23 cellular contexts compared by ENCODE assay signal in the genomic region with DNA sequence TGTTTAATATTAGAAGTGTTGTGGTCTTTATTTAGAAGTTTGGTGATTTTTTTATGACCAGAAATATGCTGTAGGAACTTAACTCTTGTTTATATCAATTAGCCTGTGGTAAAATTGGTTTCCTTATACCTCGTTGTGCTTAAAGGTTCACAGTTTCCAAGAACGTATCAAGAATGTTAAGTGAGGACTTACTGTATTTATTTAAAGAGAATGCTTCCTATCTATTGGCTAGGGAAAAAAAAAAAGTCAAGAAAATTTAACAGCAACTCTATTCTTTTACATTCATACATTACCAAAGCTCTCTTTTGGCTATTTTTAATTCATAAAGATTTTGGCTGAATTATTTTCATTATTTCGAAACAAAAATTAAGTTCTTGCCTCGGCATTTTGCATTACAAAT. TPM values are rescaled to one million over a fixed set of nuclear protein-coding genes. Genes with fewer than 3 reads are reported as not detected.
"Had no signal": no experiment of that assay in that cellular context is flagged by ENCODE, and none has a peak within 500 bp of the region (broad histone marks: within the 10 kb centered on the region; RNA-seq: fewer than 3 reads in every experiment).

No MANE protein-coding gene starts in this region.

- H3K9me3 Mint-ChIP-seq: activated CD8-positive, alpha-beta T cell treated with anti-CD3 and anti-CD28 coated beads for 36 hours; activated naive CD8-positive, alpha-beta T cell treated with anti-CD3 and anti-CD28 coated beads, Interleukin-2, amount 10 ng/mL, durations not matched to agents 7 days and 5 days; activated T-cell treated with anti-CD3 and anti-CD28 coated beads, Interleukin-2, amount 50 U/mL, for 72 hours had no signal

- ATAC-seq: activated CD8-positive, alpha-beta T cell treated with anti-CD3 and anti-CD28 coated beads for 36 hours; activated T-cell treated with anti-CD3 and anti-CD28 coated beads, Interleukin-2, amount 50 U/mL, for 72 hours; body of pancreas; T-helper 17 cell had no signal

- FAIRE-seq: bronchial epithelial cell had no signal

- H3K4me3 ChIP-seq: body of pancreas, coronary artery had no signal

- H3K27ac ChIP-seq: body of pancreas, coronary artery had no signal

- H3K27ac Mint-ChIP-seq: activated CD8-positive, alpha-beta T cell treated with anti-CD3 and anti-CD28 coated beads for 36 hours; activated naive CD8-positive, alpha-beta T cell treated with anti-CD3 and anti-CD28 coated beads, Interleukin-2, amount 10 ng/mL, durations not matched to agents 7 days and 5 days; T-helper 17 cell had no signal

- H3K27me3 ChIP-seq: body of pancreas had no signal

- DNase-seq: activated CD4-positive, CD25-positive, alpha-beta regulatory T cell; activated CD8-positive, alpha-beta memory T cell treated with anti-CD3 and anti-CD28 coated beads, Interleukin-2, amount 50 U/mL, for 4 hours; activated CD8-positive, alpha-beta T cell treated with anti-CD3 and anti-CD28 coated beads for 36 hours; activated naive CD4-positive, alpha-beta T cell treated with anti-CD3 and anti-CD28 coated beads, Interleukin-2, amount 50 U/mL, for 16 hours; activated naive CD8-positive, alpha-beta T cell treated with anti-CD3 and anti-CD28 coated beads, Interleukin-2, amount 10 ng/mL, durations not matched to agents 7 days and 5 days; activated T-cell treated with anti-CD3 and anti-CD28 coated beads, Interleukin-2, amount 50 U/mL, for 72 hours; aorta; body of pancreas; central memory CD4-positive, alpha-beta T cell; MV-4-11; NCI-H1105; NCI-H1436; NCI-H1694 treated with DMSO at 0.1 percent for 48 hours; NCI-H2029 treated with DMSO at 0.1 percent for 48 hours; NCI-H345; NCI-H510A treated with DMSO at 0.1 percent for 48 hours; NK-92 treated with Interleukin-12 subunit alpha and Interleukin-12 subunit beta, amount 100 ng/mL, for 24 hours; SIG-M5; T-helper 17 cell; T-helper 9 cell had no signal

- H3K9me3 ChIP-seq: body of pancreas had no signal

- H3K36me3 Mint-ChIP-seq: activated naive CD8-positive, alpha-beta T cell treated with anti-CD3 and anti-CD28 coated beads, Interleukin-2, amount 10 ng/mL, durations not matched to agents 7 days and 5 days had no signal

RNA-seq across cellular contexts. Expression of a gene that starts 1.6 kb away (rescaled TPM):
- total RNA-seq: RPMI7951 had no signal
